ENCODE assay signal across 8 cellular contexts in genomic region chr9:99105152-99106043, GRCh38. TPM values are rescaled to one million over a fixed set of nuclear protein-coding genes. Genes with fewer than 3 reads are reported as not detected.
DNase-seq lines count a peak whose midpoint lies in the region; ATAC-seq and TF ChIP-seq lines count a peak whose summit lies in the region.

No MANE protein-coding gene starts in this region.

- ATAC-seq in GM21360 (IDR thresholded peaks at IDR 0.05; ENCODE audit: unreplicated experiment) (peak; percentile 43), HG03571 (IDR thresholded peaks at IDR 0.05; ENCODE audit: unreplicated experiment) (peak; percentile 52), body of pancreas (peak; percentile 75)

- no peaks in the 10 kb centered on the region for H3K27me3 ChIP-seq in body of pancreas

- 0% methylated on average over 12 to 93 of the region's 118 CpGs for WGBS in body of pancreas, 2 donors

- TF ChIP-seq CTCF in body of pancreas (IDR thresholded peaks at IDR 0.05) = peak in 2 of 7 experiments; percentile 21 to 26

- H3K4me3 ChIP-seq in body of pancreas (peak overlapping the region; percentile 26 to 63), iPS-18c (ENCODE audit: insufficient read depth, low read depth, low read length) (peak overlapping the region; percentile 75), skeletal muscle cell (ENCODE audit: low read depth, low read length) (peak overlapping the region; percentile 71)

- H3K27ac ChIP-seq in body of pancreas = peak overlapping the region; percentile 64 to 85 (median 74)

- H3K36me3 ChIP-seq in body of pancreas (replicated peaks in 1 of 2; ENCODE audit: insufficient read depth in 1 of 2, low read depth in 2 of 2) = no peaks in the 10 kb centered on the region

- H3K4me1 ChIP-seq in body of pancreas = peaks cover 20% of the 10 kb centered on the region

- DNase-seq in EH (ENCODE audit: low read depth) = peak; percentile 88
- DNase-seq in T-helper 22 cell (ENCODE audit: low read depth) = peak; percentile 30
- peak; percentile 72 to 82 (median 80) for DNase-seq in body of pancreas
- DNase-seq in skeletal muscle cell (ENCODE audit: low read depth) = peak; percentile 37
- DNase-seq in central memory CD4-positive, alpha-beta T cell = no peak

- intact Hi-C loops in body of pancreas (cut with DNase I) = no loop called here

- peak in 2 of 3 donors; percentile 36 to 38 for TF ChIP-seq POLR2A in body of pancreas (IDR thresholded peaks at IDR 0.05)

- no peaks in the 10 kb centered on the region for H3K9me3 ChIP-seq in body of pancreas
- no peaks in the 10 kb centered on the region for H3K9me3 ChIP-seq in iPS-18c (ENCODE audit: control insufficient read depth, insufficient read depth, low read length)

RNA-seq across cellular contexts. Expression of gene TGFBR1, which starts 0.5 kb away (rescaled TPM):
- total RNA-seq in body of pancreas = 10 to 100 TPM; 10.5 to 18.7 TPM
